In genomic region chr3:94026623-94027022, GRCh38 we compare ENCODE assay signal across 18 cellular contexts. TPM values are rescaled to one million over a fixed set of nuclear protein-coding genes. Genes with fewer than 3 reads are reported as not detected.
DNase-seq lines count a peak whose midpoint lies in the region; ATAC-seq and TF ChIP-seq lines count a peak whose summit lies in the region.
"Had no signal": no experiment of that assay in that cellular context is flagged by ENCODE, and none has a peak within 500 bp of the region (broad histone marks: within the 10 kb centered on the region; RNA-seq: fewer than 3 reads in every experiment).

No MANE protein-coding gene starts in this region.

- H3K9me3 ChIP-seq in duodenal mucosa (ENCODE audit: control insufficient read depth in 1 of 2, low read length in 2 of 2) (no peaks in the 10 kb centered on the region), mucosa of rectum (ENCODE audit: control insufficient read depth in 2 of 2, low read length in 2 of 2) (no peaks in the 10 kb centered on the region)
- H3K9me3 ChIP-seq: A549 had no signal

- H3K27ac Mint-ChIP-seq in type B pancreatic cell = no peak overlapping the region

- H3K9me3 Mint-ChIP-seq in type B pancreatic cell = no peaks in the 10 kb centered on the region

- ATAC-seq in HG03159 (IDR thresholded peaks at IDR 0.05; ENCODE audit: unreplicated experiment) = no peak
- ATAC-seq: A549, GM12878 had no signal

- H3K27me3 ChIP-seq in duodenal mucosa (ENCODE audit: control insufficient read depth in 1 of 2, insufficient read depth in 2 of 2, low read length in 2 of 2) (no peaks in the 10 kb centered on the region), mucosa of rectum (ENCODE audit: control insufficient read depth in 2 of 2, insufficient read depth in 2 of 2, low read length in 2 of 2) (no peaks in the 10 kb centered on the region)

- peak overlapping the region; percentile 50 for H3K27ac ChIP-seq in duodenal mucosa (ENCODE audit: low read depth, low read length)
- peak overlapping the region; percentile 46 to 94 for H3K27ac ChIP-seq in mucosa of rectum (ENCODE audit: low read depth in 2 of 2, low read length in 2 of 2)
- H3K27ac ChIP-seq: A549 had no signal

- peak overlapping the region; percentile 74 for H3K4me3 ChIP-seq in LNCaP clone FGC (ENCODE audit: low read depth, low read length)
- peak overlapping the region; percentile 30 to 46 for H3K4me3 ChIP-seq in duodenal mucosa (ENCODE audit: low read depth in 1 of 2, low read length in 2 of 2)
- peak overlapping the region; percentile 73 to 74 for H3K4me3 ChIP-seq in mucosa of rectum (ENCODE audit: low read length in 2 of 2)
- H3K4me3 ChIP-seq: A549, GM12878 had no signal

- H3K4me1 ChIP-seq in duodenal mucosa (ENCODE audit: control insufficient read depth in 1 of 2, insufficient read depth in 2 of 2, low read length in 2 of 2) = no peaks in the 10 kb centered on the region
- peaks cover 0 to 8% of the 10 kb centered on the region in 2 donors for H3K4me1 ChIP-seq in mucosa of rectum (ENCODE audit: control insufficient read depth in 2 of 2, insufficient read depth in 2 of 2, low read length in 2 of 2)
- H3K4me1 ChIP-seq: A549 had no signal

- peaks cover under 1% of the 10 kb centered on the region for H3K36me3 Mint-ChIP-seq in type B pancreatic cell

- H3K36me3 ChIP-seq in duodenal mucosa (ENCODE audit: control insufficient read depth in 1 of 2, insufficient read depth in 2 of 2, low read length in 2 of 2) = no peaks in the 10 kb centered on the region
- no peaks in the 10 kb centered on the region for H3K36me3 ChIP-seq in mucosa of rectum (ENCODE audit: control insufficient read depth in 2 of 2, insufficient read depth in 2 of 2, low read length in 2 of 2)

- no peak for TF ChIP-seq CTCF in LNCaP clone FGC (IDR thresholded peaks at IDR 0.05; ENCODE audit: control insufficient read depth, extremely low read depth, insufficient read depth)
- TF ChIP-seq CTCF in type B pancreatic cell (conservative IDR thresholded peaks at IDR 0.05) = no peak

- H3K27me3 Mint-ChIP-seq in type B pancreatic cell = no peaks in the 10 kb centered on the region

- H3K9ac ChIP-seq in duodenal mucosa (ENCODE audit: low read depth in 1 of 2, low read length in 2 of 2) = peak overlapping the region in 1 of 2 donors; percentile 12
- H3K9ac ChIP-seq in mucosa of rectum (ENCODE audit: low read depth in 1 of 2, low read length in 2 of 2) = peak overlapping the region in 1 of 2 donors; percentile 81

- H3K4me3 Mint-ChIP-seq in type B pancreatic cell = peak overlapping the region; percentile 1

- no peaks in the 10 kb centered on the region for H3K4me1 Mint-ChIP-seq in type B pancreatic cell (ENCODE audit: unreplicated experiment)

- DNase-seq in LNCaP clone FGC (ENCODE audit: low read depth) (peak; percentile 71), type B pancreatic cell (ENCODE audit: extremely low spot score, unreplicated experiment) (no peak), nucleus accumbens (lab: John Stamatoyannopoulos, UW) (no peak)
- no peak for DNase-seq in activated effector memory CD4-positive, alpha-beta T cell treated with anti-CD3 and anti-CD28 coated beads, Interleukin-2, amount 50 U/mL, for 16 hours
- DNase-seq: C1 segment of cervical spinal cord, DND-41, HCEC 1CT, MV-4-11, NCI-H1417 treated with DMSO at 0.1 percent for 48 hours, NCI-H1930, NCI-H2171 treated with DMSO at 0.1 percent for 48 hours, NCI-H446 treated with DMSO at 0.1 percent for 48 hours, OCI-M1 had no signal

RNA-seq across cellular contexts. Expression of gene STX19, which starts 1.8 kb away (rescaled TPM):
- total RNA-seq in type B pancreatic cell (ENCODE audit: low replicate concordance) = 0.70 and 1.3 TPM in 2 replicates
- total RNA-seq: GM12878 had no signal

RNA-seq across cellular contexts. Expression of gene DHFR2, which starts 36.1 kb away (rescaled TPM):
- total RNA-seq in type B pancreatic cell (ENCODE audit: low replicate concordance) = 7.1 and 8.0 TPM in 2 replicates

RNA-seq across cellular contexts. Expression of gene NSUN3, which starts 36.2 kb away (rescaled TPM):
- total RNA-seq in type B pancreatic cell (ENCODE audit: low replicate concordance) = 9.6 and 10.7 TPM in 2 replicates

RNA-seq across cellular contexts. Expression of gene ARL13B, which starts 46.7 kb away (rescaled TPM):
- total RNA-seq in type B pancreatic cell (ENCODE audit: low replicate concordance) = 7.0 and 12.8 TPM in 2 replicates

RNA-seq across cellular contexts. Expression of gene PROS1, which starts 52.9 kb away (rescaled TPM):
- 1.0 and 7.8 TPM in 2 replicates for total RNA-seq in type B pancreatic cell (ENCODE audit: low replicate concordance)
